Comparison of ENCODE assay signal across 1 cellular context in the genomic region with DNA sequence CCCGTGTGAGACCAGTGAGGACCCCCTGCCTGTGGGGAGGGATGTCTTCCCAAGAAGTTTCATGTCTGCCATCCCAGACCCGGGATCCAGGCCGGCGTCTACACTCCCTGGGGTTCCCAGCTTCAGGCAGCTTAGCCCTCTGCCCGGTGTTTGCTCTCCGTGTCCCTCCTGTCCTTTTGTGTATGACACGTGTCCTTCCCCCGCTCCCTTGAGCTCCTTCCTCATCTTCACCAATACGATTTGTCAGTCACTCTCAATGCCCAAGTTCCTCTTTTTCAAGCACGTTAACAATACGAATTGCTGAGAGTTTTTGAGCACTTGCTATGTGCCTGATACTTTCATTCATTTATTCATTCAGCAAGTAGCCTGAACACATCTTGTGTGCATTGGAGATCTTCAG.
TF ChIP-seq lines count a peak whose summit lies in the region.

No MANE protein-coding gene starts in this region.

TF ChIP-seq in K562, 482 proteins besides CTCF, POLR2A, EP300 and RAD21 (continued from another document):
- TF ChIP-seq, protein P1, sequence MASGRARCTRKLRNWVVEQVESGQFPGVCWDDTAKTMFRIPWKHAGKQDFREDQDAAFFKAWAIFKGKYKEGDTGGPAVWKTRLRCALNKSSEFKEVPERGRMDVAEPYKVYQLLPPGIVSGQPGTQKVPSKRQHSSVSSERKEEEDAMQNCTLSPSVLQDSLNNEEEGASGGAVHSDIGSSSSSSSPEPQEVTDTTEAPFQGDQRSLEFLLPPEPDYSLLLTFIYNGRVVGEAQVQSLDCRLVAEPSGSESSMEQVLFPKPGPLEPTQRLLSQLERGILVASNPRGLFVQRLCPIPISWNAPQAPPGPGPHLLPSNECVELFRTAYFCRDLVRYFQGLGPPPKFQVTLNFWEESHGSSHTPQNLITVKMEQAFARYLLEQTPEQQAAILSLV (tag; IDR thresholded peaks at IDR 0.05): no peak
- TF ChIP-seq ZNF431 (CRISPR knock-in tag; IDR thresholded peaks at IDR 0.05) (no peak), ZNF445 (CRISPR knock-in tag; IDR thresholded peaks at IDR 0.05; ENCODE audit: low read depth) (no peak), ZNF217 (CRISPR knock-in tag; IDR thresholded peaks at IDR 0.05) (no peak), NFE2L1 (tag; IDR thresholded peaks at IDR 0.05; ENCODE audit: borderline replicate concordance, low read depth) (no peak), ZNF347 (CRISPR knock-in tag; IDR thresholded peaks at IDR 0.05; ENCODE audit: low read depth) (no peak), ZSCAN29 (IDR thresholded peaks at IDR 0.05) (no peak), BHLHE40 (IDR thresholded peaks at IDR 0.05; ENCODE audit: low read length) (peak; percentile 50; the same call in 1 of the 2 replicates), CBX5 (IDR thresholded peaks at IDR 0.05; ENCODE audit: borderline replicate concordance, low read depth) (no peak), SPI1 (IDR thresholded peaks at IDR 0.05; ENCODE audit: borderline replicate concordance, low read depth, low read length) (peak; percentile 91), DIDO1 (tag; IDR thresholded peaks at IDR 0.05; ENCODE audit: low read depth) (no peak), POLR2B (IDR thresholded peaks at IDR 0.05; ENCODE audit: low read depth, partially characterized antibody) (no peak), SAFB (IDR thresholded peaks at IDR 0.05; ENCODE audit: borderline replicate concordance, low read depth, low read length) (no peak), MCM7 (IDR thresholded peaks at IDR 0.05) (no peak), SIX5 (IDR thresholded peaks at IDR 0.05; ENCODE audit: borderline replicate concordance in 1 of 2, insufficient read depth in 1 of 2, low read depth in 1 of 2, low read length in 2 of 2) (no peak), HMG20B (CRISPR knock-in tag; IDR thresholded peaks at IDR 0.05) (no peak), FOXA3 (CRISPR knock-in tag; conservative IDR thresholded peaks at IDR 0.05 in 1 of 2, IDR thresholded peaks at IDR 0.05 in 1 of 2) (no peak), ZNF551 (CRISPR knock-in tag; IDR thresholded peaks at IDR 0.05) (no peak), NFE2 (IDR thresholded peaks at IDR 0.05; ENCODE audit: low read depth) (no peak), ZBTB7A (IDR thresholded peaks at IDR 0.05; ENCODE audit: borderline replicate concordance, control insufficient read depth, low read depth, low read length) (no peak), TAF15 (IDR thresholded peaks at IDR 0.05; ENCODE audit: low read depth, low read length) (no peak), LCOR (CRISPR knock-in tag; IDR thresholded peaks at IDR 0.05) (no peak), NCOA2 (IDR thresholded peaks at IDR 0.05; ENCODE audit: partially characterized antibody in 2 of 2) (no peak), ZNF79 (CRISPR knock-in tag; IDR thresholded peaks at IDR 0.05; ENCODE audit: low read depth) (no peak), PRPF4 (IDR thresholded peaks at IDR 0.05; ENCODE audit: insufficient read depth, low read depth, low read length, poor library complexity, severe bottlenecking) (no peak), ZNF586 (CRISPR knock-in tag; conservative IDR thresholded peaks at IDR 0.05) (no peak), EHMT2 (IDR thresholded peaks at IDR 0.05) (no peak), RBBP5 (IDR thresholded peaks at IDR 0.05; ENCODE audit: borderline replicate concordance, insufficient read depth, low read length, poor library complexity, severe bottlenecking) (no peak), NCOA6 (IDR thresholded peaks at IDR 0.05) (no peak), SOX6 (IDR thresholded peaks at IDR 0.05) (peak; percentile 22; the same call in 1 of the 2 replicates), LEF1 (IDR thresholded peaks at IDR 0.05) (no peak)
- TF ChIP-seq, protein P2, sequence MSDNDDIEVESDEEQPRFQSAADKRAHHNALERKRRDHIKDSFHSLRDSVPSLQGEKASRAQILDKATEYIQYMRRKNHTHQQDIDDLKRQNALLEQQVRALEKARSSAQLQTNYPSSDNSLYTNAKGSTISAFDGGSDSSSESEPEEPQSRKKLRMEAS (CRISPR knock-in tag; IDR thresholded peaks at IDR 0.05): peak; percentile 74
- TF ChIP-seq, protein P3, sequence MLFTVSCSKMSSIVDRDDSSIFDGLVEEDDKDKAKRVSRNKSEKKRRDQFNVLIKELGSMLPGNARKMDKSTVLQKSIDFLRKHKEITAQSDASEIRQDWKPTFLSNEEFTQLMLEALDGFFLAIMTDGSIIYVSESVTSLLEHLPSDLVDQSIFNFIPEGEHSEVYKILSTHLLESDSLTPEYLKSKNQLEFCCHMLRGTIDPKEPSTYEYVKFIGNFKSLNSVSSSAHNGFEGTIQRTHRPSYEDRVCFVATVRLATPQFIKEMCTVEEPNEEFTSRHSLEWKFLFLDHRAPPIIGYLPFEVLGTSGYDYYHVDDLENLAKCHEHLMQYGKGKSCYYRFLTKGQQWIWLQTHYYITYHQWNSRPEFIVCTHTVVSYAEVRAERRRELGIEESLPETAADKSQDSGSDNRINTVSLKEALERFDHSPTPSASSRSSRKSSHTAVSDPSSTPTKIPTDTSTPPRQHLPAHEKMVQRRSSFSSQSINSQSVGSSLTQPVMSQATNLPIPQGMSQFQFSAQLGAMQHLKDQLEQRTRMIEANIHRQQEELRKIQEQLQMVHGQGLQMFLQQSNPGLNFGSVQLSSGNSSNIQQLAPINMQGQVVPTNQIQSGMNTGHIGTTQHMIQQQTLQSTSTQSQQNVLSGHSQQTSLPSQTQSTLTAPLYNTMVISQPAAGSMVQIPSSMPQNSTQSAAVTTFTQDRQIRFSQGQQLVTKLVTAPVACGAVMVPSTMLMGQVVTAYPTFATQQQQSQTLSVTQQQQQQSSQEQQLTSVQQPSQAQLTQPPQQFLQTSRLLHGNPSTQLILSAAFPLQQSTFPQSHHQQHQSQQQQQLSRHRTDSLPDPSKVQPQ (CRISPR knock-in tag; IDR thresholded peaks at IDR 0.05; ENCODE audit: borderline replicate concordance): no peak
- TF ChIP-seq, protein P4, sequence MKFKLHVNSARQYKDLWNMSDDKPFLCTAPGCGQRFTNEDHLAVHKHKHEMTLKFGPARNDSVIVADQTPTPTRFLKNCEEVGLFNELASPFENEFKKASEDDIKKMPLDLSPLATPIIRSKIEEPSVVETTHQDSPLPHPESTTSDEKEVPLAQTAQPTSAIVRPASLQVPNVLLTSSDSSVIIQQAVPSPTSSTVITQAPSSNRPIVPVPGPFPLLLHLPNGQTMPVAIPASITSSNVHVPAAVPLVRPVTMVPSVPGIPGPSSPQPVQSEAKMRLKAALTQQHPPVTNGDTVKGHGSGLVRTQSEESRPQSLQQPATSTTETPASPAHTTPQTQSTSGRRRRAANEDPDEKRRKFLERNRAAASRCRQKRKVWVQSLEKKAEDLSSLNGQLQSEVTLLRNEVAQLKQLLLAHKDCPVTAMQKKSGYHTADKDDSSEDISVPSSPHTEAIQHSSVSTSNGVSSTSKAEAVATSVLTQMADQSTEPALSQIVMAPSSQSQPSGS (CRISPR knock-in tag; IDR thresholded peaks at IDR 0.05): no peak
- TF ChIP-seq, protein P5, sequence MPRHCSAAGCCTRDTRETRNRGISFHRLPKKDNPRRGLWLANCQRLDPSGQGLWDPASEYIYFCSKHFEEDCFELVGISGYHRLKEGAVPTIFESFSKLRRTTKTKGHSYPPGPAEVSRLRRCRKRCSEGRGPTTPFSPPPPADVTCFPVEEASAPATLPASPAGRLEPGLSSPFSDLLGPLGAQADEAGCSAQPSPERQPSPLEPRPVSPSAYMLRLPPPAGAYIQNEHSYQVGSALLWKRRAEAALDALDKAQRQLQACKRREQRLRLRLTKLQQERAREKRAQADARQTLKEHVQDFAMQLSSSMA (CRISPR knock-in tag; IDR thresholded peaks at IDR 0.05): no peak
- TF ChIP-seq, protein P6, sequence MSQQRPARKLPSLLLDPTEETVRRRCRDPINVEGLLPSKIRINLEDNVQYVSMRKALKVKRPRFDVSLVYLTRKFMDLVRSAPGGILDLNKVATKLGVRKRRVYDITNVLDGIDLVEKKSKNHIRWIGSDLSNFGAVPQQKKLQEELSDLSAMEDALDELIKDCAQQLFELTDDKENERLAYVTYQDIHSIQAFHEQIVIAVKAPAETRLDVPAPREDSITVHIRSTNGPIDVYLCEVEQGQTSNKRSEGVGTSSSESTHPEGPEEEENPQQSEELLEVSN (IDR thresholded peaks at IDR 0.05; ENCODE audit: borderline replicate concordance in 1 of 2, extremely low read depth in 1 of 2, insufficient read depth in 1 of 2, insufficient read length in 1 of 2, low read depth in 1 of 2, low read length in 1 of 2, poor library complexity in 1 of 2, severe bottlenecking in 1 of 2): peak in 1 of 2 experiments; percentile 33
- TF ChIP-seq, protein P7, sequence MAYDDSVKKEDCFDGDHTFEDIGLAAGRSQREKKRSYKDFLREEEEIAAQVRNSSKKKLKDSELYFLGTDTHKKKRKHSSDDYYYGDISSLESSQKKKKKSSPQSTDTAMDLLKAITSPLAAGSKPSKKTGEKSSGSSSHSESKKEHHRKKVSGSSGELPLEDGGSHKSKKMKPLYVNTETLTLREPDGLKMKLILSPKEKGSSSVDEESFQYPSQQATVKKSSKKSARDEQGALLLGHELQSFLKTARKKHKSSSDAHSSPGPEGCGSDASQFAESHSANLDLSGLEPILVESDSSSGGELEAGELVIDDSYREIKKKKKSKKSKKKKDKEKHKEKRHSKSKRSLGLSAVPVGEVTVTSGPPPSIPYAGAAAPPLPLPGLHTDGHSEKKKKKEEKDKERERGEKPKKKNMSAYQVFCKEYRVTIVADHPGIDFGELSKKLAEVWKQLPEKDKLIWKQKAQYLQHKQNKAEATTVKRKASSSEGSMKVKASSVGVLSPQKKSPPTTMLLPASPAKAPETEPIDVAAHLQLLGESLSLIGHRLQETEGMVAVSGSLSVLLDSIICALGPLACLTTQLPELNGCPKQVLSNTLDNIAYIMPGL (CRISPR knock-in tag; IDR thresholded peaks at IDR 0.05): no peak
- TF ChIP-seq, protein P8, sequence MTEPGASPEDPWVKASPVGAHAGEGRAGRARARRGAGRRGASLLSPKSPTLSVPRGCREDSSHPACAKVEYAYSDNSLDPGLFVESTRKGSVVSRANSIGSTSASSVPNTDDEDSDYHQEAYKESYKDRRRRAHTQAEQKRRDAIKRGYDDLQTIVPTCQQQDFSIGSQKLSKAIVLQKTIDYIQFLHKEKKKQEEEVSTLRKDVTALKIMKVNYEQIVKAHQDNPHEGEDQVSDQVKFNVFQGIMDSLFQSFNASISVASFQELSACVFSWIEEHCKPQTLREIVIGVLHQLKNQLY (CRISPR knock-in tag; conservative IDR thresholded peaks at IDR 0.05): no peak
- TF ChIP-seq, protein P9, sequence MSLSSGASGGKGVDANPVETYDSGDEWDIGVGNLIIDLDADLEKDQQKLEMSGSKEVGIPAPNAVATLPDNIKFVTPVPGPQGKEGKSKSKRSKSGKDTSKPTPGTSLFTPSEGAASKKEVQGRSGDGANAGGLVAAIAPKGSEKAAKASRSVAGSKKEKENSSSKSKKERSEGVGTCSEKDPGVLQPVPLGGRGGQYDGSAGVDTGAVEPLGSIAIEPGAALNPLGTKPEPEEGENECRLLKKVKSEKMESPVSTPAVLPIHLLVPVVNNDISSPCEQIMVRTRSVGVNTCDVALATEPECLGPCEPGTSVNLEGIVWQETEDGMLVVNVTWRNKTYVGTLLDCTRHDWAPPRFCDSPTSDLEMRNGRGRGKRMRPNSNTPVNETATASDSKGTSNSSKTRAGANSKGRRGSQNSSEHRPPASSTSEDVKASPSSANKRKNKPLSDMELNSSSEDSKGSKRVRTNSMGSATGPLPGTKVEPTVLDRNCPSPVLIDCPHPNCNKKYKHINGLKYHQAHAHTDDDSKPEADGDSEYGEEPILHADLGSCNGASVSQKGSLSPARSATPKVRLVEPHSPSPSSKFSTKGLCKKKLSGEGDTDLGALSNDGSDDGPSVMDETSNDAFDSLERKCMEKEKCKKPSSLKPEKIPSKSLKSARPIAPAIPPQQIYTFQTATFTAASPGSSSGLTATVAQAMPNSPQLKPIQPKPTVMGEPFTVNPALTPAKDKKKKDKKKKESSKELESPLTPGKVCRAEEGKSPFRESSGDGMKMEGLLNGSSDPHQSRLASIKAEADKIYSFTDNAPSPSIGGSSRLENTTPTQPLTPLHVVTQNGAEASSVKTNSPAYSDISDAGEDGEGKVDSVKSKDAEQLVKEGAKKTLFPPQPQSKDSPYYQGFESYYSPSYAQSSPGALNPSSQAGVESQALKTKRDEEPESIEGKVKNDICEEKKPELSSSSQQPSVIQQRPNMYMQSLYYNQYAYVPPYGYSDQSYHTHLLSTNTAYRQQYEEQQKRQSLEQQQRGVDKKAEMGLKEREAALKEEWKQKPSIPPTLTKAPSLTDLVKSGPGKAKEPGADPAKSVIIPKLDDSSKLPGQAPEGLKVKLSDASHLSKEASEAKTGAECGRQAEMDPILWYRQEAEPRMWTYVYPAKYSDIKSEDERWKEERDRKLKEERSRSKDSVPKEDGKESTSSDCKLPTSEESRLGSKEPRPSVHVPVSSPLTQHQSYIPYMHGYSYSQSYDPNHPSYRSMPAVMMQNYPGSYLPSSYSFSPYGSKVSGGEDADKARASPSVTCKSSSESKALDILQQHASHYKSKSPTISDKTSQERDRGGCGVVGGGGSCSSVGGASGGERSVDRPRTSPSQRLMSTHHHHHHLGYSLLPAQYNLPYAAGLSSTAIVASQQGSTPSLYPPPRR (CRISPR knock-in tag; IDR thresholded peaks at IDR 0.05; ENCODE audit: borderline replicate concordance): 0 out of 2 replicates have a peak, but pooled peaks have one; percentile 58
